In the genomic region with DNA sequence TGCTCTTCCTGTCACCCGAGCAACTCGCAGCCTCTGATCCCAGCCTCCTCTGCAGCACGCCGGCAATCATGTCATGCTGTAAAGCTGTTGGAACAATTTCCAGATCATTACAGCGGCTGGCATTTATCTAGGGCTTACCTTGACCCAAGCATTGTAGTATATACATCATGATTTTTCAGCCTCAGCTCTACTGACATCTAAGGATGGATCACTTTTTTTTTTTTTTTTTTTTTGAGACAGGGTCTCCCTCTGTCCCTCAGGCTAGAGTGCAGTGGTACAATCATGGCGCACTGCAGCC, we compare ENCODE assay signal across 19 cellular contexts.
"Had no signal": no experiment of that assay in that cellular context is flagged by ENCODE, and none has a peak within 500 bp of the region (broad histone marks: within the 10 kb centered on the region; RNA-seq: fewer than 3 reads in every experiment).

No MANE protein-coding gene starts in this region.

- H3K36me3 ChIP-seq: esophagus muscularis mucosa, gastrocnemius medialis, left ventricle myocardium inferior, lower lobe of right lung, neural progenitor cell, thoracic aorta, transverse colon had no signal

- H3K27me3 ChIP-seq: esophagus muscularis mucosa, gastrocnemius medialis, neural progenitor cell, transverse colon had no signal

- H3K9me3 ChIP-seq: esophagus muscularis mucosa, gastrocnemius medialis, left ventricle myocardium inferior, lower lobe of right lung, psoas muscle, thoracic aorta, transverse colon had no signal

- FAIRE-seq: keratinocyte had no signal

- H3K4me1 ChIP-seq: gastrocnemius medialis, parathyroid adenoma, psoas muscle had no signal

- H3K27ac ChIP-seq: esophagus muscularis mucosa, gastrocnemius medialis, left ventricle myocardium inferior, lower lobe of right lung, neural progenitor cell, parathyroid adenoma, psoas muscle, thoracic aorta had no signal

- ATAC-seq: effector memory CD8-positive, alpha-beta T cell; gastrocnemius medialis; lower lobe of right lung; natural killer cell treated with Interleukin-12 subunit alpha and Interleukin-12 subunit beta and Interleukin-15 and Interleukin-18, amount 100 ng/mL, for 72 hours; psoas muscle; sciatic nerve; stimulated activated naive B cell treated with anti-CD40 and anti-IgM and Interleukin-4, amounts not matched to agents 10 μg/mL and 1 μg/mL and 100 μg/mL, for 72 hours; stimulated activated naive CD8-positive, alpha-beta T cell treated with anti-CD3 and anti-CD28 coated beads, Interleukin-15, amount 100 ng/mL, for 72 hours had no signal

- H3K4me3 ChIP-seq: esophagus muscularis mucosa, gastrocnemius medialis, left ventricle myocardium inferior, lower lobe of right lung, neural progenitor cell, psoas muscle, thoracic aorta, transverse colon had no signal

- DNase-seq: effector memory CD8-positive, alpha-beta T cell; gastrocnemius medialis; immature natural killer cell; left ventricle myocardium inferior; psoas muscle; retina; stimulated activated CD4-positive, alpha-beta T cell treated with anti-CD3 and anti-CD28 coated beads, Interleukin-2, amount 100 ng/mL, for 24 hours; stimulated activated CD4-positive, alpha-beta T cell treated with anti-CD3 and anti-CD28 coated beads, Interleukin-4, amount 100 ng/mL, for 4 hours; stimulated activated naive B cell treated with anti-CD40 and anti-IgM and Interleukin-4, amounts not matched to agents 10 μg/mL and 1 μg/mL and 100 μg/mL, for 72 hours; stimulated activated naive CD8-positive, alpha-beta T cell treated with anti-CD3 and anti-CD28 coated beads, Interleukin-15, amount 100 ng/mL, for 72 hours; transverse colon had no signal
